Comparison of ENCODE assay signal across 10 cellular contexts in the genomic region with DNA sequence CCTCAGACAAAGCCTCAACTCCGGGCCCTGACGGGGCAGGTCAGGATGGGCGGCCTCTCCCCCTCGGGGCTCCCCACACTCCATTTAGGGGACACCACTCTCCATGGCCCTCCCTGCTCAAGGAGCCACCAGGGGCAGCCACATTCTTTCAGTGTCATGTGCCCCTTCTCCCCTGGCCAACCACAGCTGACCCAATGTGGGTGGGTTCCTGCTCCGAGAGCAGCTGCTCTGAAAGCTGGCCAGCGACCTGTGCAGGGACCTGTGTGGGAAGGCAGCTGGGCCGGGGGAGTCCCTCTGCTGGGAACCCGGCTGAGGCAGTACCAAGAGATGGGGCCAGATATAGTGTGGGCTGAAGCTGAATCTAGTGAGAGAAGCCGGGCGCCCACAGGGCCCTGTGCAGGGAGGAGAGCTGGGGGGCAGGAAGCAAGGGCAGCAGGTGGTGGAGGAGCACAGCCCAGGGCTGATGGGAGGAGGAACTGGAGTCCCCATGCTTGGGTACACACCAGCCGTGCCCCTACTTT. TPM values are rescaled to one million over a fixed set of nuclear protein-coding genes. Genes with fewer than 3 reads are reported as not detected.
A peak's percentile ranks its signal among the peaks of the same experiment; 100 is the strongest.
DNase-seq lines count a peak whose midpoint lies in the region; ATAC-seq, FAIRE-seq and TF ChIP-seq lines count a peak whose summit lies in the region.
"Had no signal": no experiment of that assay in that cellular context is flagged by ENCODE, and none has a peak within 500 bp of the region (broad histone marks: within the 10 kb centered on the region; RNA-seq: fewer than 3 reads in every experiment).

No MANE protein-coding gene starts in this region.

- H3K9me3 Mint-ChIP-seq in H9 = no peaks in the 10 kb centered on the region
- H3K9me3 Mint-ChIP-seq in activated naive CD8-positive, alpha-beta T cell (ENCODE audit: low read depth) = no peaks in the 10 kb centered on the region
- no peaks in the 10 kb centered on the region for H3K9me3 Mint-ChIP-seq in naive thymus-derived CD8-positive, alpha-beta T cell
- H3K9me3 Mint-ChIP-seq: activated CD4-positive, alpha-beta T cell treated with anti-CD3 and anti-CD28 coated beads, Interleukin-2, amount 10 ng/mL, durations not matched to agents 24 days and 14 days had no signal

- H2AFZ ChIP-seq in H9 (ENCODE audit: low read length) (no peak overlapping the region), smooth muscle cell (ENCODE audit: low read depth) (no peak overlapping the region)

- peak; percentile 60 for DNase-seq in H9
- DNase-seq in naive thymus-derived CD8-positive, alpha-beta T cell = peak in 5 of 10 donors; percentile 9 to 28 (median 20)
- no peak for DNase-seq in globus pallidus (ENCODE audit: low spot score)
- no peak for DNase-seq in smooth muscle cell (lab: John Stamatoyannopoulos, UW; ENCODE audit: unreplicated experiment)
- DNase-seq in D721Med (ENCODE audit: insufficient read length, low spot score) = no peak
- DNase-seq: activated CD4-positive, alpha-beta T cell treated with anti-CD3 and anti-CD28 coated beads, Interleukin-2, amount 10 ng/mL, durations not matched to agents 24 days and 14 days; NCI-H510A had no signal

- no peak overlapping the region for H3K27ac ChIP-seq in H9 (ENCODE audit: insufficient read length, low read depth, low read length)
- H3K27ac ChIP-seq in smooth muscle cell (ENCODE audit: low read depth) = no peak overlapping the region

- no peak for FAIRE-seq in D721Med (lab: Jason Lieb, UNC)

- H3K9ac ChIP-seq in H9 (ENCODE audit: extremely low read depth, insufficient read length, low read length) = no peak overlapping the region
- H3K9ac ChIP-seq in smooth muscle cell (ENCODE audit: low read depth) = no peak overlapping the region

- H3K14ac ChIP-seq in H9 (ENCODE audit: insufficient read depth, low read length) = peak overlapping the region; percentile 4; the same call in 1 of the 2 replicates

- H3K4me2 ChIP-seq in H9 (ENCODE audit: insufficient read depth, insufficient read length, low read length) (no peak overlapping the region), smooth muscle cell (no peak overlapping the region)

- no peak overlapping the region for H2AK5ac ChIP-seq in H9 (ENCODE audit: insufficient read length, low read length)

- no peaks in the 10 kb centered on the region for H3K27me3 Mint-ChIP-seq in H9 (ENCODE audit: low read depth)
- H3K27me3 Mint-ChIP-seq in activated naive CD8-positive, alpha-beta T cell = no peaks in the 10 kb centered on the region
- peaks cover 0 to 2% (median 0%) of the 10 kb centered on the region in 5 donors for H3K27me3 Mint-ChIP-seq in naive thymus-derived CD8-positive, alpha-beta T cell
- H3K27me3 Mint-ChIP-seq: activated CD4-positive, alpha-beta T cell treated with anti-CD3 and anti-CD28 coated beads, Interleukin-2, amount 10 ng/mL, durations not matched to agents 24 days and 14 days had no signal

- TF ChIP-seq CTCF in GM12872 (IDR thresholded peaks at IDR 0.05; ENCODE audit: insufficient read depth, low read depth, low read length) (0 out of 3 replicates have a peak, but pooled peaks have one; percentile 1), H9 (conservative IDR thresholded peaks at IDR 0.05) (no peak), smooth muscle cell (IDR thresholded peaks at IDR 0.05; ENCODE audit: borderline replicate concordance, insufficient read depth, poor library complexity, severe bottlenecking) (no peak), D721Med (IDR thresholded peaks at IDR 0.05; ENCODE audit: insufficient read depth, missing control alignments) (no peak)

- no peak overlapping the region for H2BK20ac ChIP-seq in H9 (ENCODE audit: low read depth, low read length, poor library complexity, severe bottlenecking)

- no peak overlapping the region for H4K5ac ChIP-seq in H9 (ENCODE audit: insufficient read length, low read depth, low read length)

- no peak overlapping the region for H2BK120ac ChIP-seq in H9 (ENCODE audit: low read depth, low read length, poor library complexity, severe bottlenecking)

- H3K18ac ChIP-seq in H9 (ENCODE audit: insufficient read length, low read depth, low read length) = no peak overlapping the region

- no peak overlapping the region for H2BK12ac ChIP-seq in H9 (ENCODE audit: insufficient read length, low read depth, low read length)

- H3K23ac ChIP-seq in H9 (ENCODE audit: insufficient read length, low read depth, low read length) = no peak overlapping the region

- no peak overlapping the region for H3K4ac ChIP-seq in H9 (ENCODE audit: low read depth, low read length)

- peak overlapping the region in 2 of 3 experiments; percentile 61 to 65; a peak in 2 of 7 replicates for H3K27ac Mint-ChIP-seq in H9
- H3K27ac Mint-ChIP-seq in activated naive CD8-positive, alpha-beta T cell = peak overlapping the region; percentile 54
- peak overlapping the region; percentile 55 to 97 (median 88) for H3K27ac Mint-ChIP-seq in naive thymus-derived CD8-positive, alpha-beta T cell
- H3K27ac Mint-ChIP-seq: activated CD4-positive, alpha-beta T cell treated with anti-CD3 and anti-CD28 coated beads, Interleukin-2, amount 10 ng/mL, durations not matched to agents 24 days and 14 days had no signal

- H3K27me3 ChIP-seq in H9 (ENCODE audit: insufficient read depth, low read length) = no peaks in the 10 kb centered on the region
- H3K27me3 ChIP-seq in smooth muscle cell (ENCODE audit: low read depth) = no peaks in the 10 kb centered on the region

- no peak overlapping the region for H3T11ph ChIP-seq in H9 (ENCODE audit: low read length)

- peak; percentile 56 to 60 for ATAC-seq in naive thymus-derived CD8-positive, alpha-beta T cell
- no peak for ATAC-seq in GM19452 (IDR thresholded peaks at IDR 0.05; ENCODE audit: unreplicated experiment)

- H3F3A ChIP-seq in smooth muscle cell (ENCODE audit: low read depth) = no peaks in the 10 kb centered on the region

- H3K4me3 ChIP-seq in smooth muscle cell = no peak overlapping the region

- H3K79me2 ChIP-seq in H9 (ENCODE audit: insufficient read depth, low read length) = no peaks in the 10 kb centered on the region
- no peaks in the 10 kb centered on the region for H3K79me2 ChIP-seq in smooth muscle cell (ENCODE audit: low read depth)

- no peak overlapping the region for H3K4me3 Mint-ChIP-seq in H9
- peak overlapping the region; percentile 10 for H3K4me3 Mint-ChIP-seq in activated naive CD8-positive, alpha-beta T cell
- peak overlapping the region in 7 of 10 donors; percentile 7 to 87 (median 55) for H3K4me3 Mint-ChIP-seq in naive thymus-derived CD8-positive, alpha-beta T cell
- H3K4me3 Mint-ChIP-seq: activated CD4-positive, alpha-beta T cell treated with anti-CD3 and anti-CD28 coated beads, Interleukin-2, amount 10 ng/mL, durations not matched to agents 24 days and 14 days had no signal

- no CpG with 5 or more reads among the region's 11 CpGs for WGBS in H9 (ENCODE audit: extremely low coverage, insufficient read length, low lambda C conversion rate)
- WGBS in smooth muscle cell (ENCODE audit: low lambda C conversion rate) = 92% methylated on average over 11 of the region's 11 CpGs

- no peak overlapping the region for H4K91ac ChIP-seq in H9 (ENCODE audit: insufficient read length, low read depth, low read length)

- H4K20me1 ChIP-seq in H9 (ENCODE audit: control insufficient read depth, insufficient read depth, insufficient read length) (no peaks in the 10 kb centered on the region), smooth muscle cell (ENCODE audit: low read depth) (no peaks in the 10 kb centered on the region)

- H3K9me3 ChIP-seq in H9 (ENCODE audit: control insufficient read depth, low read depth, low read length) = no peaks in the 10 kb centered on the region
- no peaks in the 10 kb centered on the region for H3K9me3 ChIP-seq in smooth muscle cell (replicated peaks; ENCODE audit: low read depth)

- H3K79me1 ChIP-seq in H9 (ENCODE audit: insufficient read depth, low read depth, low read length, poor library complexity, severe bottlenecking) = no peaks in the 10 kb centered on the region

- H3K23me2 ChIP-seq in H9 (ENCODE audit: insufficient read length, low read depth, low read length, poor library complexity, severe bottlenecking) = no peaks in the 10 kb centered on the region

- H2BK5ac ChIP-seq in H9 (ENCODE audit: insufficient read length, low read length) = no peak overlapping the region

- H3K56ac ChIP-seq in H9 (ENCODE audit: insufficient read length, low read depth, low read length) = no peak overlapping the region

- H3K36me3 Mint-ChIP-seq in H9 (ENCODE audit: insufficient read depth in 1 of 3, low read depth in 3 of 3) = no peaks in the 10 kb centered on the region; a peak in 2 of 7 replicates
- peaks cover under 1% of the 10 kb centered on the region for H3K36me3 Mint-ChIP-seq in activated naive CD8-positive, alpha-beta T cell
- peaks cover 0 to 2% (median 0%) of the 10 kb centered on the region in 3 donors for H3K36me3 Mint-ChIP-seq in naive thymus-derived CD8-positive, alpha-beta T cell

- H3K36me3 ChIP-seq in smooth muscle cell (ENCODE audit: low read depth) = no peaks in the 10 kb centered on the region

- POLR2A ChIA-PET in naive thymus-derived CD8-positive, alpha-beta T cell (lab: Charles Lee) = interaction anchor here (0.7 to 2.7 kb wide), 3 partner anchors 9 to 92 kb away, joined by 3 to 12 read pairs (median 4); a partner anchor contains a TSS

- H3K4me1 ChIP-seq in H9 (ENCODE audit: insufficient read depth, low read length) (no peaks in the 10 kb centered on the region), smooth muscle cell (ENCODE audit: low read depth) (no peaks in the 10 kb centered on the region)

- peaks cover 12 to 24% of the 10 kb centered on the region in 2 experiments; a peak in 3 of 4 replicates for H3K4me1 Mint-ChIP-seq in H9
- H3K4me1 Mint-ChIP-seq in activated naive CD8-positive, alpha-beta T cell (ENCODE audit: low read depth) = peaks cover 37% of the 10 kb centered on the region
- H3K4me1 Mint-ChIP-seq in naive thymus-derived CD8-positive, alpha-beta T cell = peaks cover 24 to 49% (median 47%) of the 10 kb centered on the region in 4 donors

- no peak overlapping the region for H2BK15ac ChIP-seq in H9 (ENCODE audit: low read depth, low read length)

- no peak overlapping the region for H4K8ac ChIP-seq in H9 (replicated peaks; ENCODE audit: insufficient read length, low read depth, low read length)

RNA-seq across cellular contexts. Expression of a gene that starts 40.6 kb away (rescaled TPM):
- total RNA-seq in H9 (2021) = not detected in 2 replicates
- total RNA-seq in naive thymus-derived CD8-positive, alpha-beta T cell = not detected
- not detected for polyA plus RNA-seq in naive thymus-derived CD8-positive, alpha-beta T cell
- under 0.01 TPM in 1 of 2 replicates, not detected in the other for total RNA-seq in smooth muscle cell
- polyA plus RNA-seq in smooth muscle cell = not detected in 2 replicates
- total RNA-seq: activated CD4-positive, alpha-beta T cell treated with anti-CD3 and anti-CD28 coated beads, Interleukin-2, amount 10 ng/mL, durations not matched to agents 24 days and 14 days had no signal

RNA-seq across cellular contexts. Expression of a gene that starts 58.0 kb away (rescaled TPM):
- 4.8 and 6.0 TPM in 2 replicates for total RNA-seq in H9 (2021)
- 1 to 10 TPM; 1.3 to 1.5 TPM for total RNA-seq in naive thymus-derived CD8-positive, alpha-beta T cell
- polyA plus RNA-seq in naive thymus-derived CD8-positive, alpha-beta T cell = 1 to 10 TPM; 1.8 to 2.2 (median 2.1) TPM
- 2.7 and 14.3 TPM in 2 replicates for total RNA-seq in smooth muscle cell
- 4.7 and 6.7 TPM in 2 replicates for polyA plus RNA-seq in smooth muscle cell

Comparison
In these comparisons a context has a peak if more than half of its experiments do, and no peak if none do; other contexts are left out.
1. H3K4me3 Mint-ChIP-seq: peak in activated naive CD8-positive, alpha-beta T cell (single experiment) and naive thymus-derived CD8-positive, alpha-beta T cell (7 of 10); none in H9 (0 of 2).
2. Peak in every context shown above with its lines, with median percentiles within 50 percentile points of each other: H3K27ac Mint-ChIP-seq.